In the genomic region with DNA sequence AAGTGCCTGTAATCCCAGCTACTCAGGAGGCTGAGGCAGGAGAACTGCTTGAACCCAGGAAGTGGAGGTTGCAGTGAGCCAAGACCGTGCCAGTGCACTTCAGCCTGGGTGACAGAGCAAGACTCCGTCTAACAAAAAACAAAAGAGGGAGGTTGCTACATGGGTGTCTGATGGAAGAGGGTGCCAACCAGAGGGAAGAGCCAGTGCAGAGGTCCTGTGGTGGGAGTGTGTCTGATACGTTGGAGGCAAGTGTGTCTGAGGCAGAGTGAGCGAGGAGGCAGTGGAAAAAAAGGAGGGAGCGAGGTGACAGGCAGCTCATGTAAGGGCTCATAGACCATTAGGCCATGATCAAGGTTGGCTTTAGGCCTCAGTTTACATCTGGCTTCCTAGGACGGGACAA, we compare ENCODE assay signal across 21 cellular contexts. TPM values are rescaled to one million over a fixed set of nuclear protein-coding genes. Genes with fewer than 3 reads are reported as not detected.
DNase-seq lines count a peak whose midpoint lies in the region; ATAC-seq and TF ChIP-seq lines count a peak whose summit lies in the region.
"Had no signal": no experiment of that assay in that cellular context is flagged by ENCODE, and none has a peak within 500 bp of the region (broad histone marks: within the 10 kb centered on the region; RNA-seq: fewer than 3 reads in every experiment).

No MANE protein-coding gene starts in this region.

- peak overlapping the region; percentile 85 for H3K27ac Mint-ChIP-seq in T-helper 1 cell treated with Interleukin-12 subunit alpha and Interleukin-12 subunit beta and Interleukin-4 antibody, amounts not matched to agents 30 μg/mL and 1 μg/mL, for 36 hours
- peak overlapping the region; percentile 85 to 97 (median 94) for H3K27ac Mint-ChIP-seq in CD4-positive, CD25-positive, alpha-beta regulatory T cell
- peak overlapping the region; percentile 75 for H3K27ac Mint-ChIP-seq in activated CD4-positive, alpha-beta memory T cell treated with anti-CD3 and anti-CD28 coated beads, Interleukin-2, amount 10 ng/mL, durations not matched to agents 7 days and 5 days
- no peak overlapping the region for H3K27ac Mint-ChIP-seq in HFFc6
- H3K27ac Mint-ChIP-seq: nephron progenitor cell had no signal

- peaks cover 31% of the 10 kb centered on the region for H3K27me3 Mint-ChIP-seq in T-helper 1 cell treated with Interleukin-12 subunit alpha and Interleukin-12 subunit beta and Interleukin-4 antibody, amounts not matched to agents 30 μg/mL and 1 μg/mL, for 36 hours (ENCODE audit: low read depth)
- peaks cover 51% of the 10 kb centered on the region for H3K27me3 Mint-ChIP-seq in CD4-positive, CD25-positive, alpha-beta regulatory T cell
- peaks cover 20% of the 10 kb centered on the region for H3K27me3 Mint-ChIP-seq in activated CD4-positive, alpha-beta memory T cell treated with anti-CD3 and anti-CD28 coated beads, Interleukin-2, amount 10 ng/mL, durations not matched to agents 7 days and 5 days
- H3K27me3 Mint-ChIP-seq in HFFc6 (ENCODE audit: insufficient read depth) = peaks cover 11% of the 10 kb centered on the region

- POLR2A ChIA-PET in activated CD4-positive, alpha-beta memory T cell treated with anti-CD3 and anti-CD28 coated beads, Interleukin-2, amount 10 ng/mL, durations not matched to agents 7 days and 5 days (lab: Charles Lee) = interaction anchor here (1.3 to 27.4 kb wide), 6 partner anchors 8 to 166 kb away, joined by 4 to 780 read pairs (median 4); partner anchors contain the start of genes CDC37 and PDE4A

- no peak for ATAC-seq in CD4-positive, CD25-positive, alpha-beta regulatory T cell (ENCODE audit: low read depth in 2 of 2)
- no peak for ATAC-seq in GM21529 (IDR thresholded peaks at IDR 0.05; ENCODE audit: unreplicated experiment)
- ATAC-seq: HCT116, left colon, SK-N-SH treated with all-trans-retinoic acid at 6 μM for 48 hours had no signal

- TF ChIP-seq CTCF in HFFc6 (IDR thresholded peaks at IDR 0.05) = no peak

- H3K4me1 Mint-ChIP-seq in T-helper 1 cell treated with Interleukin-12 subunit alpha and Interleukin-12 subunit beta and Interleukin-4 antibody, amounts not matched to agents 30 μg/mL and 1 μg/mL, for 36 hours (ENCODE audit: low read depth) = peaks cover 65% of the 10 kb centered on the region
- peaks cover 13 to 76% (median 43%) of the 10 kb centered on the region in 4 donors for H3K4me1 Mint-ChIP-seq in CD4-positive, CD25-positive, alpha-beta regulatory T cell
- peaks cover 90% of the 10 kb centered on the region for H3K4me1 Mint-ChIP-seq in activated CD4-positive, alpha-beta memory T cell treated with anti-CD3 and anti-CD28 coated beads, Interleukin-2, amount 10 ng/mL, durations not matched to agents 7 days and 5 days
- H3K4me1 Mint-ChIP-seq in HFFc6 (ENCODE audit: low read depth) = peaks cover 41% of the 10 kb centered on the region

- no peaks in the 10 kb centered on the region for H3K36me3 ChIP-seq in CD4-positive, CD25-positive, alpha-beta regulatory T cell (ENCODE audit: control insufficient read depth, insufficient read depth, low read length)
- H3K36me3 ChIP-seq: esophagus muscularis mucosa had no signal

- peaks cover 27% of the 10 kb centered on the region for H3K36me3 Mint-ChIP-seq in T-helper 1 cell treated with Interleukin-12 subunit alpha and Interleukin-12 subunit beta and Interleukin-4 antibody, amounts not matched to agents 30 μg/mL and 1 μg/mL, for 36 hours (ENCODE audit: low read depth)
- no peaks in the 10 kb centered on the region for H3K36me3 Mint-ChIP-seq in CD4-positive, CD25-positive, alpha-beta regulatory T cell
- peaks cover 46% of the 10 kb centered on the region for H3K36me3 Mint-ChIP-seq in activated CD4-positive, alpha-beta memory T cell treated with anti-CD3 and anti-CD28 coated beads, Interleukin-2, amount 10 ng/mL, durations not matched to agents 7 days and 5 days (ENCODE audit: low read depth)
- no peaks in the 10 kb centered on the region for H3K36me3 Mint-ChIP-seq in HFFc6 (ENCODE audit: low read depth)

- H3K9me3 Mint-ChIP-seq in T-helper 1 cell treated with Interleukin-12 subunit alpha and Interleukin-12 subunit beta and Interleukin-4 antibody, amounts not matched to agents 30 μg/mL and 1 μg/mL, for 36 hours = no peaks in the 10 kb centered on the region
- peaks cover 0 to 4% (median 2%) of the 10 kb centered on the region in 7 donors for H3K9me3 Mint-ChIP-seq in CD4-positive, CD25-positive, alpha-beta regulatory T cell
- no peaks in the 10 kb centered on the region for H3K9me3 Mint-ChIP-seq in activated CD4-positive, alpha-beta memory T cell treated with anti-CD3 and anti-CD28 coated beads, Interleukin-2, amount 10 ng/mL, durations not matched to agents 7 days and 5 days
- H3K9me3 Mint-ChIP-seq in HFFc6 = no peaks in the 10 kb centered on the region

- H3K27ac ChIP-seq in CD4-positive, CD25-positive, alpha-beta regulatory T cell (ENCODE audit: insufficient read depth, low read length, poor library complexity, severe bottlenecking) = peak overlapping the region; percentile 92
- H3K27ac ChIP-seq: esophagus muscularis mucosa had no signal

- H3K4me3 Mint-ChIP-seq in T-helper 1 cell treated with Interleukin-12 subunit alpha and Interleukin-12 subunit beta and Interleukin-4 antibody, amounts not matched to agents 30 μg/mL and 1 μg/mL, for 36 hours = peak overlapping the region; percentile 10
- peak overlapping the region in 3 of 4 donors; percentile 29 to 90 (median 71) for H3K4me3 Mint-ChIP-seq in CD4-positive, CD25-positive, alpha-beta regulatory T cell
- peak overlapping the region; percentile 7 for H3K4me3 Mint-ChIP-seq in activated CD4-positive, alpha-beta memory T cell treated with anti-CD3 and anti-CD28 coated beads, Interleukin-2, amount 10 ng/mL, durations not matched to agents 7 days and 5 days
- H3K4me3 Mint-ChIP-seq in HFFc6 = no peak overlapping the region
- H3K4me3 Mint-ChIP-seq: nephron progenitor cell had no signal

- DNase-seq in T-helper 1 cell = no peak
- DNase-seq in CD4-positive, CD25-positive, alpha-beta regulatory T cell = no peak
- DNase-seq in activated CD4-positive, alpha-beta memory T cell treated with anti-CD3 and anti-CD28 coated beads, Interleukin-2, amount 10 ng/mL, durations not matched to agents 7 days and 5 days = no peak
- DNase-seq in epidermal melanocyte (ENCODE audit: insufficient read length, low spot score) = peak; percentile 4
- DNase-seq in HFFc6 = no peak
- DNase-seq in stimulated activated CD4-positive, alpha-beta T cell treated with anti-CD3 and anti-CD28 coated beads, Interleukin-4, amount 100 ng/mL, for 24 hours = no peak
- DNase-seq: activated CD4-positive, alpha-beta T cell treated with anti-CD3 and anti-CD28 coated beads, Interleukin-2, amount 50 U/mL, for 1 hour; amygdala; DMS53; left colon; NCI-H187; NCI-H446; nephron progenitor cell; NK-92 treated with Interleukin-12 subunit alpha and Interleukin-12 subunit beta, amount 100 ng/mL, for 24 hours; RPMI8226; stimulated activated CD4-positive, alpha-beta T cell treated with anti-CD3 and anti-CD28 coated beads, Interleukin-1b, Interleukin-23, amount 100 ng/mL, for 48 hours had no signal

- H3K9me3 ChIP-seq in CD4-positive, CD25-positive, alpha-beta regulatory T cell (ENCODE audit: control insufficient read depth in 2 of 2, low read length in 2 of 2) = no peaks in the 10 kb centered on the region
- H3K9me3 ChIP-seq: esophagus muscularis mucosa had no signal

- H3K27me3 ChIP-seq in CD4-positive, CD25-positive, alpha-beta regulatory T cell (ENCODE audit: control insufficient read depth, insufficient read depth, low read length) = peaks cover 14% of the 10 kb centered on the region

- H3K4me1 ChIP-seq in CD4-positive, CD25-positive, alpha-beta regulatory T cell (ENCODE audit: control insufficient read depth, insufficient read depth, low read length, poor library complexity, severe bottlenecking) = peaks cover 74% of the 10 kb centered on the region

- no peak overlapping the region for H3K4me3 ChIP-seq in CD4-positive, CD25-positive, alpha-beta regulatory T cell (ENCODE audit: low read depth, low read length)
- H3K4me3 ChIP-seq: esophagus muscularis mucosa had no signal

- CTCF ChIA-PET in activated CD4-positive, alpha-beta memory T cell treated with anti-CD3 and anti-CD28 coated beads, Interleukin-2, amount 10 ng/mL, durations not matched to agents 7 days and 5 days (lab: Charles Lee) = interaction anchor here (0.5 to 22.3 kb wide), 8 partner anchors 9 to 168 kb away, joined by 3 to 707 read pairs (median 4); partner anchors contain the start of genes CDC37, ICAM1 and TYK2

RNA-seq across cellular contexts. Expression of gene PDE4A, which starts 6.8 kb away (rescaled TPM):
- total RNA-seq in CD4-positive, CD25-positive, alpha-beta regulatory T cell = 16.6 TPM
- polyA plus RNA-seq in CD4-positive, CD25-positive, alpha-beta regulatory T cell = 1 to 10 TPM in 3 of 4 donors, under 1 TPM in 1; 0.86 to 4.2 (median 3.5) TPM
- total RNA-seq in activated CD4-positive, alpha-beta memory T cell treated with anti-CD3 and anti-CD28 coated beads, Interleukin-2, amount 10 ng/mL, durations not matched to agents 7 days and 5 days = 10 to 100 TPM; 56.2 to 58.1 TPM
- total RNA-seq in HFFc6 (2021; fragmentation: NEBNext Ultra II Directional; extraction: Animal tissue kit (Norgen Biotek cat#: 25700)) = 10 to 100 TPM; 10.1 to 18.9 (median 10.8) TPM

RNA-seq across cellular contexts. Expression of gene CDC37, which starts 23.8 kb away (rescaled TPM):
- 229 TPM for total RNA-seq in CD4-positive, CD25-positive, alpha-beta regulatory T cell
- polyA plus RNA-seq in CD4-positive, CD25-positive, alpha-beta regulatory T cell = 10 to 100 TPM; 53.4 to 69.9 (median 61.0) TPM
- total RNA-seq in activated CD4-positive, alpha-beta memory T cell treated with anti-CD3 and anti-CD28 coated beads, Interleukin-2, amount 10 ng/mL, durations not matched to agents 7 days and 5 days = 100 to 1,000 TPM; 239 to 244 TPM
- 100 to 1,000 TPM; 222 to 280 (median 250) TPM for total RNA-seq in HFFc6 (2021; fragmentation: NEBNext Ultra II Directional; extraction: Animal tissue kit (Norgen Biotek cat#: 25700))

RNA-seq across cellular contexts. Expression of gene TYK2, which starts 46.8 kb away (rescaled TPM):
- 304 TPM for total RNA-seq in CD4-positive, CD25-positive, alpha-beta regulatory T cell
- 10 to 100 TPM; 50.3 to 58.3 (median 53.9) TPM for polyA plus RNA-seq in CD4-positive, CD25-positive, alpha-beta regulatory T cell
- total RNA-seq in activated CD4-positive, alpha-beta memory T cell treated with anti-CD3 and anti-CD28 coated beads, Interleukin-2, amount 10 ng/mL, durations not matched to agents 7 days and 5 days = 100 to 1,000 TPM; 226 to 243 TPM
- 10 to 100 TPM; 67.9 to 82.3 (median 78.5) TPM for total RNA-seq in HFFc6 (2021; fragmentation: NEBNext Ultra II Directional; extraction: Animal tissue kit (Norgen Biotek cat#: 25700))
